ENCODE assay signal across 11 cellular contexts in genomic region chr9:121283072-121283398, GRCh38. TPM values are rescaled to one million over a fixed set of nuclear protein-coding genes. Genes with fewer than 3 reads are reported as not detected.
DNase-seq lines count a peak whose midpoint lies in the region; ATAC-seq and TF ChIP-seq lines count a peak whose summit lies in the region.
"Had no signal": no experiment of that assay in that cellular context is flagged by ENCODE, and none has a peak within 500 bp of the region (broad histone marks: within the 10 kb centered on the region; RNA-seq: fewer than 3 reads in every experiment).

No MANE protein-coding gene starts in this region.

- no peaks in the 10 kb centered on the region for H3K27me3 ChIP-seq in adrenal gland
- no peaks in the 10 kb centered on the region for H3K27me3 ChIP-seq in lower lobe of right lung (ENCODE audit: low read depth)

- peaks cover 73 to 100% of the 10 kb centered on the region in 2 donors for H3K4me1 ChIP-seq in adrenal gland (replicated peaks in 1 of 2)
- peaks cover 100% of the 10 kb centered on the region for H3K4me1 ChIP-seq in lower lobe of right lung

- TF ChIP-seq CTCF in adrenal gland (IDR thresholded peaks at IDR 0.05) (no peak), lower lobe of right lung (IDR thresholded peaks at IDR 0.05) (no peak)

- peaks cover 50% of the 10 kb centered on the region for H3K4me1 Mint-ChIP-seq in stimulated activated memory B cell treated with anti-CD40 and anti-IgM and Interleukin-4, amounts not matched to agents 10 μg/mL and 1 μg/mL and 100 μg/mL, for 72 hours

- TF ChIP-seq POLR2A in adrenal gland (IDR thresholded peaks at IDR 0.05): no peak

- H3K36me3 ChIP-seq in adrenal gland (replicated peaks in 1 of 2) (no peaks in the 10 kb centered on the region), lower lobe of right lung (peaks cover 5% of the 10 kb centered on the region)

- peak overlapping the region; percentile 58 for H3K27ac Mint-ChIP-seq in stimulated activated memory B cell treated with anti-CD40 and anti-IgM and Interleukin-4, amounts not matched to agents 10 μg/mL and 1 μg/mL and 100 μg/mL, for 72 hours
- H3K27ac Mint-ChIP-seq: CD4-positive, alpha-beta T cell had no signal

- H3K27ac ChIP-seq in adrenal gland (peak overlapping the region; percentile 65 to 98 (median 91)), lower lobe of right lung (peak overlapping the region; percentile 93)

- peak; percentile 71 for DNase-seq in CD1c-positive myeloid dendritic cell (ENCODE audit: extremely low spot score)
- DNase-seq in adrenal gland: no peak
- DNase-seq in lower lobe of right lung: no peak
- no peak for DNase-seq in nucleus accumbens (lab: John Stamatoyannopoulos, UW)
- no peak for DNase-seq in NCI-H774 (lab: John Stamatoyannopoulos, UW)
- DNase-seq in NCI-H146 (lab: John Stamatoyannopoulos, UW): no peak
- DNase-seq: CD4-positive, alpha-beta T cell; foreskin melanocyte; NCI-H1092 treated with DMSO at 0.1 percent for 48 hours had no signal

- H3K4me3 Mint-ChIP-seq in stimulated activated memory B cell treated with anti-CD40 and anti-IgM and Interleukin-4, amounts not matched to agents 10 μg/mL and 1 μg/mL and 100 μg/mL, for 72 hours: no peak overlapping the region
- H3K4me3 Mint-ChIP-seq: CD4-positive, alpha-beta T cell had no signal

- H3K36me3 Mint-ChIP-seq in stimulated activated memory B cell treated with anti-CD40 and anti-IgM and Interleukin-4, amounts not matched to agents 10 μg/mL and 1 μg/mL and 100 μg/mL, for 72 hours: peaks cover 38% of the 10 kb centered on the region

- intact Hi-C loops in adrenal gland (cut with DNase I): no loop called here
- intact Hi-C loops in lower lobe of right lung (cut with DNase I): no loop called here

- WGBS in adrenal gland, 4 donors: 55 to 78% (median 73%) methylated on average over 2 of the region's 2 CpGs

- H3K9me3 Mint-ChIP-seq in stimulated activated memory B cell treated with anti-CD40 and anti-IgM and Interleukin-4, amounts not matched to agents 10 μg/mL and 1 μg/mL and 100 μg/mL, for 72 hours: no peaks in the 10 kb centered on the region
- H3K9me3 Mint-ChIP-seq: CD4-positive, alpha-beta T cell had no signal

- ATAC-seq in lower lobe of right lung: no peak
- no peak for ATAC-seq in stimulated activated memory B cell treated with anti-CD40 and anti-IgM and Interleukin-4, amounts not matched to agents 10 μg/mL and 1 μg/mL and 100 μg/mL, for 72 hours
- no peak for ATAC-seq in GM21367 (IDR thresholded peaks at IDR 0.05; ENCODE audit: unreplicated experiment)

- H3K9me3 ChIP-seq in adrenal gland (replicated peaks in 1 of 3) (no peaks in the 10 kb centered on the region), lower lobe of right lung (no peaks in the 10 kb centered on the region)

- no peaks in the 10 kb centered on the region for H3K27me3 Mint-ChIP-seq in stimulated activated memory B cell treated with anti-CD40 and anti-IgM and Interleukin-4, amounts not matched to agents 10 μg/mL and 1 μg/mL and 100 μg/mL, for 72 hours
- H3K27me3 Mint-ChIP-seq: CD4-positive, alpha-beta T cell had no signal

- H3K4me3 ChIP-seq in adrenal gland (no peak overlapping the region), lower lobe of right lung (no peak overlapping the region)

RNA-seq across cellular contexts. Expression of gene GSN, which starts 15.1 kb away (rescaled TPM):
- total RNA-seq in adrenal gland: 100 to 1,000 TPM; 152 to 735 (median 374) TPM
- polyA plus RNA-seq in adrenal gland: 100 to 1,000 TPM in 2 of 3 donors, 10 to 100 TPM in 1; 78.5 to 432 (median 180) TPM
- 388 TPM for total RNA-seq in lower lobe of right lung
